ENCODE assay signal across 16 cellular contexts in the genomic region with DNA sequence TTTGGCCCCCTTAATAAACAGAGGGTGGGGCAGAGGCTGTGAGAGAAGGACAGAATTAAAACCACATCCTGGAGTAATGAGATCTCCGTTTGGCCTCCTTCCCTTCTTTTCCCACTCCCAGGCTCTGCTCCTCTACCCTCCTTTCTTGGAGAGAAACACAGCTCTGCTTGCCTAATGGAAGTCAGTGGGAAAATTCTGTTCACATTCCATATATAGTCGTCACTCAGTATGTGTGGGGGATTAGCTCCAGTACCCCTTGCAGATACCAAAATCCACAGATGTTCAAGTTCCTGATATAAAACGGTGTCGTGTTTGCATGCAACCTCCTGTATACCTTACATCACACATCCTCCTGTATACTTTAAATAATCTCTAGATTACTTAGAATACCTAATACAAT. TPM values are rescaled to one million over a fixed set of nuclear protein-coding genes. Genes with fewer than 3 reads are reported as not detected.
DNase-seq lines count a peak whose midpoint lies in the region; ATAC-seq and TF ChIP-seq lines count a peak whose summit lies in the region.
"Had no signal": no experiment of that assay in that cellular context is flagged by ENCODE, and none has a peak within 500 bp of the region (broad histone marks: within the 10 kb centered on the region; RNA-seq: fewer than 3 reads in every experiment).

No MANE protein-coding gene starts in this region.

- H3K36me3 ChIP-seq in left lung (no peaks in the 10 kb centered on the region), aorta (ENCODE audit: control insufficient read depth in 1 of 2, insufficient read depth in 2 of 2, low read length in 1 of 2) (no peaks in the 10 kb centered on the region)
- H3K36me3 ChIP-seq: WERI-Rb-1 had no signal

- H3K27ac ChIP-seq in left lung: peak overlapping the region in 1 of 2 donors; percentile 60
- no peak overlapping the region for H3K27ac ChIP-seq in aorta (ENCODE audit: low read depth in 1 of 2, low read length in 2 of 2)
- H3K27ac ChIP-seq: A549, WERI-Rb-1 had no signal

- intact Hi-C loops in left cardiac atrium (cut with DNase I): no loop called here
- intact Hi-C loops in Right ventricle myocardium superior (cut with DNase I): no loop called here
- intact Hi-C loops in left lung (cut with DNase I): no loop called here
- intact Hi-C loops in aorta (cut with DNase I): no loop called here
- intact Hi-C loops in posterior vena cava (cut with DNase I): no loop called here

- H3K4me3 ChIP-seq in astrocyte of the cerebellum (ENCODE audit: low read depth, low read length): no peak overlapping the region
- H3K4me3 ChIP-seq in left lung: no peak overlapping the region
- H3K4me3 ChIP-seq in aorta (ENCODE audit: low read length in 2 of 2): no peak overlapping the region
- H3K4me3 ChIP-seq: A549 had no signal

- ATAC-seq in left cardiac atrium: peak; percentile 44 to 68
- ATAC-seq in Right ventricle myocardium superior (ENCODE audit: poor library complexity): no peak
- peak; percentile 76 for ATAC-seq in left lung
- ATAC-seq in aorta (ENCODE audit: low FRiP score): peak; percentile 11
- no peak for ATAC-seq in GM19452 (IDR thresholded peaks at IDR 0.05; ENCODE audit: unreplicated experiment)
- ATAC-seq: A549; activated naive CD4-positive, alpha-beta T cell treated with anti-CD3 and anti-CD28 coated beads, Interleukin-2, amount 50 U/mL, for 72 hours had no signal

- TF ChIP-seq CTCF in astrocyte of the cerebellum (IDR thresholded peaks at IDR 0.05; ENCODE audit: low read depth, low read length, missing control alignments) (no peak), left lung (IDR thresholded peaks at IDR 0.05) (no peak)

- in situ Hi-C loops in astrocyte of the cerebellum (cut with HindIII; ENCODE audit: low sequenced_read_pairs): no loop called here

- DNase-seq in left cardiac atrium (no peak), Right ventricle myocardium superior (no peak), astrocyte of the cerebellum (ENCODE audit: low read depth) (peak; percentile 89), left lung (no peak), aorta (no peak), NCI-H774 (lab: John Stamatoyannopoulos, UW) (no peak), posterior vena cava (ENCODE audit: low spot score) (no peak)
- DNase-seq: NCI-H1694 treated with DMSO at 0.1 percent for 48 hours; NCI-H69; SHP77 treated with DMSO at 0.1 percent for 48 hours; stimulated activated CD4-positive, alpha-beta T cell treated with anti-CD3 and anti-CD28 coated beads, Interleukin-15, amount 100 ng/mL, for 24 hours; WERI-Rb-1 had no signal

- 17 to 20% methylated on average over 4 of the region's 4 CpGs for WGBS in aorta, 2 donors

- H3K9me3 ChIP-seq in left lung (peaks cover 0 to 6% of the 10 kb centered on the region in 2 donors), aorta (ENCODE audit: control insufficient read depth, low read length) (no peaks in the 10 kb centered on the region)

- H3K27me3 ChIP-seq in left lung (no peaks in the 10 kb centered on the region), aorta (ENCODE audit: control insufficient read depth in 1 of 2, insufficient read depth in 2 of 2, low read length in 1 of 2) (no peaks in the 10 kb centered on the region)

- peaks cover 0 to 3% of the 10 kb centered on the region in 2 donors for H3K4me1 ChIP-seq in left lung
- no peaks in the 10 kb centered on the region for H3K4me1 ChIP-seq in aorta (ENCODE audit: control insufficient read depth in 1 of 2, insufficient read depth in 2 of 2, low read length in 2 of 2)
- H3K4me1 ChIP-seq: A549 had no signal

RNA-seq across cellular contexts. Expression of gene THY1, which starts 37.6 kb away (rescaled TPM):
- total RNA-seq in left cardiac atrium (1 to 10 TPM; 6.1 to 7.0 TPM), Right ventricle myocardium superior (1.5 TPM), left lung (100 to 1,000 TPM in 1 of 2 donors, 10 to 100 TPM in 1; 46.6 to 130 TPM), aorta (10 to 100 TPM; 19.3 to 80.9 TPM), posterior vena cava (100 to 1,000 TPM in 1 of 2 donors, 10 to 100 TPM in 1; 35.0 to 151 TPM)
- polyA plus RNA-seq in aorta: 10 to 100 TPM; 10.2 to 12.5 TPM
- total RNA-seq: activated naive CD4-positive, alpha-beta T cell treated with anti-CD3 and anti-CD28 coated beads, Interleukin-2, amount 50 U/mL, for 72 hours had no signal
- polyA plus RNA-seq: IgD-negative memory B cell had no signal

Comparison
In these comparisons a context has a peak if more than half of its experiments do, and no peak if none do; other contexts are left out.
1. ATAC-seq: peak in left cardiac atrium (2 of 2), left lung (single experiment) and aorta (single experiment); none in Right ventricle myocardium superior (single experiment) and GM19452 (single experiment).